In genomic region chr2:176140130-176140519, GRCh38 we compare ENCODE assay signal across 9 cellular contexts. TPM values are rescaled to one million over a fixed set of nuclear protein-coding genes. Genes with fewer than 3 reads are reported as not detected.
A peak's percentile ranks its signal among the peaks of the same experiment; 100 is the strongest.
DNase-seq lines count a peak whose midpoint lies in the region; ATAC-seq, FAIRE-seq and TF ChIP-seq lines count a peak whose summit lies in the region.
"Had no signal": no experiment of that assay in that cellular context is flagged by ENCODE, and none has a peak within 500 bp of the region (broad histone marks: within the 10 kb centered on the region; RNA-seq: fewer than 3 reads in every experiment).

No MANE protein-coding gene starts in this region.

- TF ChIP-seq EP300 in SK-N-SH (IDR thresholded peaks at IDR 0.05; ENCODE audit: borderline replicate concordance in 1 of 2, low read depth in 1 of 2, low read length in 1 of 2), result no peak

- no peak overlapping the region for H3K4me3 Mint-ChIP-seq in T-helper 17 cell
- no peak overlapping the region for H3K4me3 Mint-ChIP-seq in T-helper 2 cell treated with Interferon-gamma antibody and Interleukin-4, amounts not matched to agents 5 μg/mL and 100 μg/mL, for 36 hours

- no peaks in the 10 kb centered on the region for H3K36me3 ChIP-seq in SK-N-SH (replicated peaks in 1 of 2; ENCODE audit: control insufficient read depth in 1 of 2, insufficient read depth in 2 of 2, low read length in 1 of 2)
- H3K36me3 ChIP-seq in kidney (ENCODE audit: control insufficient read depth in 1 of 2, insufficient read depth in 2 of 2, low read length in 2 of 2), result no peaks in the 10 kb centered on the region
- H3K36me3 ChIP-seq in thoracic aorta, result no peaks in the 10 kb centered on the region

- H3K9ac ChIP-seq in SK-N-SH (peak overlapping the region; percentile 60; the same call in 1 of the 2 replicates), kidney (ENCODE audit: low read length in 2 of 2) (peak overlapping the region; percentile 58 to 65)

- 38% methylated on average over 13 of the region's 13 CpGs for WGBS in SK-N-SH (ENCODE audit: low lambda C conversion rate)

- H3K79me2 ChIP-seq in SK-N-SH (ENCODE audit: insufficient read depth), result peaks cover 49% of the 10 kb centered on the region

- peak overlapping the region; percentile 24 for H3K27ac Mint-ChIP-seq in T-helper 17 cell
- no peak overlapping the region for H3K27ac Mint-ChIP-seq in T-helper 2 cell treated with Interferon-gamma antibody and Interleukin-4, amounts not matched to agents 5 μg/mL and 100 μg/mL, for 36 hours

- intact Hi-C loops in kidney (cut with DNase I), result loop anchor here (10.0 kb wide), 2 partner anchors 315 to 415 kb away; no protein-coding TSS in a partner anchor

- no peaks in the 10 kb centered on the region for H3K9me3 Mint-ChIP-seq in T-helper 2 cell treated with Interferon-gamma antibody and Interleukin-4, amounts not matched to agents 5 μg/mL and 100 μg/mL, for 36 hours

- no peaks in the 10 kb centered on the region for H3K9me3 ChIP-seq in SK-N-SH
- peaks cover 4% of the 10 kb centered on the region for H3K9me3 ChIP-seq in T-helper 17 cell (ENCODE audit: control insufficient read depth, low read length, poor library complexity, severe bottlenecking)
- H3K9me3 ChIP-seq in kidney (ENCODE audit: control insufficient read depth in 1 of 2, low read length in 2 of 2), result no peaks in the 10 kb centered on the region
- no peaks in the 10 kb centered on the region for H3K9me3 ChIP-seq in thoracic aorta

- peaks cover 23% of the 10 kb centered on the region for H3F3A ChIP-seq in SK-N-SH (replicated peaks; ENCODE audit: insufficient read depth)

- POLR2A ChIA-PET in SK-N-SH (lab: Yijun Ruan, JAX), result interaction anchor here (0.6 to 3.0 kb wide), 8 partner anchors 9 to 503 kb away, joined by 3 to 21 read pairs (median 4); no protein-coding TSS in a partner anchor

- H3K4me1 ChIP-seq in SK-N-SH (ENCODE audit: control insufficient read depth in 1 of 2, insufficient read depth in 2 of 2, low read depth in 1 of 2, low read length in 1 of 2) (peaks cover 9 to 32% of the 10 kb centered on the region in 2 experiments), kidney (ENCODE audit: control insufficient read depth in 1 of 2, insufficient read depth in 1 of 2, low read depth in 1 of 2, low read length in 2 of 2) (peaks cover 16 to 25% of the 10 kb centered on the region in 2 donors), thoracic aorta (ENCODE audit: control insufficient read depth in 1 of 2, low read depth in 2 of 2) (peaks cover 10 to 24% of the 10 kb centered on the region in 2 donors)

- peak overlapping the region; percentile 89 for H2AFZ ChIP-seq in SK-N-SH (ENCODE audit: low read depth)

- TF ChIP-seq CTCF in SK-N-SH (IDR thresholded peaks at IDR 0.05), result no peak
- TF ChIP-seq CTCF in kidney (IDR thresholded peaks at IDR 0.05; ENCODE audit: borderline replicate concordance, extremely low read depth, insufficient read depth), result no peak
- no peak for TF ChIP-seq CTCF in thoracic aorta (IDR thresholded peaks at IDR 0.05)

- no peaks in the 10 kb centered on the region for H4K20me1 ChIP-seq in SK-N-SH (ENCODE audit: insufficient read depth)

- DNase-seq in SK-N-SH (no peak), T-helper 17 cell (no peak), kidney (no peak), thoracic aorta (ENCODE audit: low spot score) (no peak)
- no peak for DNase-seq in stimulated activated CD4-positive, alpha-beta T cell treated with anti-CD3 and anti-CD28 coated beads, Interleukin-4, amount 100 ng/mL, for 4 hours
- DNase-seq in T-helper 2 cell treated with Interferon-gamma antibody and Interleukin-4, amounts not matched to agents 5 μg/mL and 100 μg/mL, for 36 hours (ENCODE audit: low spot score), result no peak

- CTCF ChIA-PET in SK-N-SH (lab: Yijun Ruan, JAX), result interaction anchor here (0.6 to 26.1 kb wide), 54 partner anchors 9 to 1193 kb away, joined by 3 to 1047 read pairs (median 4); partner anchors contain the start of genes HOXD3, HOXD4 and HOXD9

- peak overlapping the region; percentile 58 to 63 for H3K27ac ChIP-seq in SK-N-SH (ENCODE audit: low read depth in 2 of 2, low read length in 1 of 2)
- H3K27ac ChIP-seq in kidney (ENCODE audit: low read depth in 2 of 2, low read length in 2 of 2), result peak overlapping the region; percentile 82 to 97
- peak overlapping the region in 1 of 2 donors; percentile 39 for H3K27ac ChIP-seq in thoracic aorta

- peak overlapping the region; percentile 61 to 79 for H3K4me3 ChIP-seq in SK-N-SH (ENCODE audit: low read depth in 2 of 2, low read length in 1 of 2)
- peak overlapping the region; percentile 57 to 58 for H3K4me3 ChIP-seq in kidney (ENCODE audit: low read length in 2 of 2)
- H3K4me3 ChIP-seq in thoracic aorta, result peak overlapping the region; percentile 71

- H3K9me2 ChIP-seq in SK-N-SH, result no peaks in the 10 kb centered on the region

- FAIRE-seq in kidney (lab: Jason Lieb, UNC), result no peak
- FAIRE-seq: RCC 7860 had no signal

- H3K27me3 Mint-ChIP-seq in T-helper 17 cell, result peaks cover 83% of the 10 kb centered on the region
- H3K27me3 Mint-ChIP-seq in T-helper 2 cell treated with Interferon-gamma antibody and Interleukin-4, amounts not matched to agents 5 μg/mL and 100 μg/mL, for 36 hours (ENCODE audit: low read depth), result peaks cover 88% of the 10 kb centered on the region

- ATAC-seq in SK-N-SH treated with all-trans-retinoic acid at 6 μM for 48 hours (no peak), T-helper 17 cell (no peak), thoracic aorta (ENCODE audit: insufficient number of reproducible peaks, low FRiP score, low read depth) (no peak), GM18861 (IDR thresholded peaks at IDR 0.05; ENCODE audit: unreplicated experiment) (no peak)

- H3K4me2 ChIP-seq in SK-N-SH, result peak overlapping the region; percentile 96

- H3K27me3 ChIP-seq in SK-N-SH (ENCODE audit: insufficient read depth) (no peaks in the 10 kb centered on the region), thoracic aorta (replicated peaks; ENCODE audit: insufficient read depth) (no peaks in the 10 kb centered on the region)

- peaks cover 8% of the 10 kb centered on the region for H3K4me1 Mint-ChIP-seq in T-helper 17 cell
- H3K4me1 Mint-ChIP-seq in T-helper 2 cell treated with Interferon-gamma antibody and Interleukin-4, amounts not matched to agents 5 μg/mL and 100 μg/mL, for 36 hours (ENCODE audit: low read depth), result peaks cover 21% of the 10 kb centered on the region

- TF ChIP-seq RAD21 in SK-N-SH (IDR thresholded peaks at IDR 0.05; ENCODE audit: low read length), result no peak

- peaks cover 11% of the 10 kb centered on the region for H3K36me3 Mint-ChIP-seq in T-helper 17 cell (ENCODE audit: low read depth)
- H3K36me3 Mint-ChIP-seq in T-helper 2 cell treated with Interferon-gamma antibody and Interleukin-4, amounts not matched to agents 5 μg/mL and 100 μg/mL, for 36 hours (ENCODE audit: low read depth), result no peaks in the 10 kb centered on the region

TF ChIP-seq in SK-N-SH, 30 proteins besides CTCF, POLR2A, EP300 and RAD21 (continues in another document):
- TF ChIP-seq GABPA (IDR thresholded peaks at IDR 0.05; ENCODE audit: low read depth), result no peak
- 0 out of 2 replicates have a peak, but pooled peaks have one; percentile 7 for TF ChIP-seq MXI1 (IDR thresholded peaks at IDR 0.05; ENCODE audit: low read depth, low read length)
- TF ChIP-seq POLR2AphosphoS5 (IDR thresholded peaks at IDR 0.05; ENCODE audit: low read depth, low read length), result no peak

TF ChIP-seq in SK-N-SH treated with all-trans-retinoic acid at 6 μM for 48 hours, 23 proteins besides CTCF, POLR2A, EP300 and RAD21 (continues in another document):
- no peak for TF ChIP-seq TOX (CRISPR knock-in tag; IDR thresholded peaks at IDR 0.05; ENCODE audit: borderline replicate concordance)
- TF ChIP-seq CREB5 (CRISPR knock-in tag; IDR thresholded peaks at IDR 0.05; ENCODE audit: low read depth), result no peak
- TF ChIP-seq ESRRG (CRISPR knock-in tag; IDR thresholded peaks at IDR 0.05), result no peak
- no peak for TF ChIP-seq OSR1 (CRISPR knock-in tag; IDR thresholded peaks at IDR 0.05)

RNA-seq across cellular contexts. Expression of gene HOXD8, which starts 10.6 kb away (rescaled TPM):
- polyA plus RNA-seq in SK-N-SH (2012; rRNA removed) (6.4 and 8.2 TPM in 2 replicates), kidney (ENCODE audit: insufficient read depth, low read depth, low replicate concordance) (122 TPM)
- polyA plus RNA-seq in SK-N-SH (2012; cell fraction: cytosol; rRNA removed), result 9.8 and 10.2 TPM in 2 replicates
- 3.2 and 5.0 TPM in 2 replicates for polyA plus RNA-seq in SK-N-SH (2012; cell fraction: nucleus; rRNA removed)
- total RNA-seq in T-helper 17 cell (not detected), kidney (76.5 TPM), thoracic aorta (10 to 100 TPM in 1 of 2 donors, 1 to 10 TPM in 1; 3.9 to 11.2 TPM)

RNA-seq across cellular contexts. Expression of gene HOXD4, which starts 11.2 kb away (rescaled TPM):
- 1.0 and 1.6 TPM in 2 replicates for polyA plus RNA-seq in SK-N-SH (2012; rRNA removed)
- 0.24 and 0.43 TPM in 2 replicates for polyA plus RNA-seq in SK-N-SH (2012; cell fraction: cytosol; rRNA removed)
- polyA plus RNA-seq in SK-N-SH (2012; cell fraction: nucleus; rRNA removed), result 11.1 and 13.3 TPM in 2 replicates
- not detected for total RNA-seq in T-helper 17 cell
- 27.8 TPM for total RNA-seq in kidney
- polyA plus RNA-seq in kidney (ENCODE audit: insufficient read depth, low read depth, low replicate concordance), result 12.1 TPM
- total RNA-seq in thoracic aorta, result 1 to 10 TPM; 4.8 to 9.3 TPM

RNA-seq across cellular contexts. Expression of gene HOXD3, which starts 17.0 kb away (rescaled TPM):
- 0.80 and 0.81 TPM in 2 replicates for polyA plus RNA-seq in SK-N-SH (2012; rRNA removed)
- 0.62 and 0.88 TPM in 2 replicates for polyA plus RNA-seq in SK-N-SH (2012; cell fraction: cytosol; rRNA removed)
- 1.4 and 3.9 TPM in 2 replicates for polyA plus RNA-seq in SK-N-SH (2012; cell fraction: nucleus; rRNA removed)
- total RNA-seq in T-helper 17 cell, result not detected
- 29.3 TPM for total RNA-seq in kidney
- polyA plus RNA-seq in kidney (ENCODE audit: insufficient read depth, low read depth, low replicate concordance), result 16.9 TPM
- 1 to 10 TPM; 1.2 to 3.9 TPM for total RNA-seq in thoracic aorta

RNA-seq across cellular contexts. Expression of gene HOXD9, which starts 17.6 kb away (rescaled TPM):
- polyA plus RNA-seq in SK-N-SH (2012; rRNA removed) (3.6 and 4.8 TPM in 2 replicates), kidney (ENCODE audit: insufficient read depth, low read depth, low replicate concordance) (36.4 TPM)
- polyA plus RNA-seq in SK-N-SH (2012; cell fraction: cytosol; rRNA removed), result 4.2 and 5.0 TPM in 2 replicates
- 4.3 and 6.4 TPM in 2 replicates for polyA plus RNA-seq in SK-N-SH (2012; cell fraction: nucleus; rRNA removed)
- total RNA-seq in T-helper 17 cell (not detected), kidney (36.5 TPM), thoracic aorta (1 to 10 TPM in 1 of 2 donors, not detected in 1; 1.4 TPM)

RNA-seq across cellular contexts. Expression of gene HOXD10, which starts 23.5 kb away (rescaled TPM):
- polyA plus RNA-seq in SK-N-SH (2012; rRNA removed) (0.03 and 0.10 TPM in 2 replicates), kidney (ENCODE audit: insufficient read depth, low read depth, low replicate concordance) (28.2 TPM)
- polyA plus RNA-seq in SK-N-SH (2012; cell fraction: cytosol; rRNA removed), result 0.04 TPM in 2 replicates
- polyA plus RNA-seq in SK-N-SH (2012; cell fraction: nucleus; rRNA removed), result 0.06 TPM in 1 of 2 replicates, not detected in the other
- total RNA-seq in T-helper 17 cell (not detected), kidney (35.4 TPM), thoracic aorta (not detected)

Comparison
In these comparisons a context has a peak if more than half of its experiments do, and no peak if none do; other contexts are left out.
1. RNA of gene HOXD8, which starts 10.6 kb away (total RNA-seq): 76.5 TPM in kidney (single experiment) and 3.9 to 11.2 TPM in thoracic aorta; not detected in T-helper 17 cell; every median in the first group is over 4 times any median in the second.
2. RNA of gene HOXD4, which starts 11.2 kb away (total RNA-seq): 27.8 TPM in kidney (single experiment) and 4.8 to 9.3 TPM in thoracic aorta; not detected in T-helper 17 cell; every median in the first group is over 4 times any median in the second.
3. Peak in every context shown above with its lines, with median percentiles within 50 percentile points of each other: H3K4me3 ChIP-seq.